Comparison of ENCODE assay signal across 19 cellular contexts in genomic region chr1:232990729-232991128, GRCh38.
"Had no signal": no experiment of that assay in that cellular context is flagged by ENCODE, and none has a peak within 500 bp of the region (broad histone marks: within the 10 kb centered on the region; RNA-seq: fewer than 3 reads in every experiment).

No MANE protein-coding gene starts in this region.

- ATAC-seq: esophagus mucosa, gastrocnemius medialis, left ventricle myocardium superior, lower lobe of right lung, natural killer cell, right lobe of liver had no signal

- H3K36me3 ChIP-seq: colonic mucosa, gastrocnemius medialis, lower lobe of right lung, neutrophil, right lobe of liver, transverse colon had no signal

- H3K4me1 Mint-ChIP-seq: natural killer cell had no signal

- H3K36me3 Mint-ChIP-seq: natural killer cell had no signal

- H3K4me3 ChIP-seq: colonic mucosa, gastrocnemius medialis, lower lobe of right lung, right lobe of liver, suprapubic skin, transverse colon had no signal

- DNase-seq: colonic mucosa; foreskin fibroblast; gastrocnemius medialis; head of caudate nucleus; left ventricle myocardium superior; lower lobe of right lung; natural killer cell; right lobe of liver; small intestine; stimulated activated CD4-positive, alpha-beta T cell treated with anti-CD3 and anti-CD28 coated beads, Interleukin-15, amount 100 ng/mL, for 24 hours; stimulated activated CD4-positive, alpha-beta T cell treated with anti-CD3 and anti-CD28 coated beads, Interleukin-2, amount 100 ng/mL, for 48 hours; transverse colon had no signal

- H2AFZ ChIP-seq: parathyroid adenoma had no signal

- H3K27ac Mint-ChIP-seq: natural killer cell; stimulated activated naive CD8-positive, alpha-beta T cell treated with anti-CD3 and anti-CD28 coated beads, Interleukin-15, Interleukin-2, amounts not matched to agents 100 ng/mL and 50 ng/mL, for 24 hours had no signal

- H3K4me3 Mint-ChIP-seq: natural killer cell; stimulated activated naive CD8-positive, alpha-beta T cell treated with anti-CD3 and anti-CD28 coated beads, Interleukin-15, Interleukin-2, amounts not matched to agents 100 ng/mL and 50 ng/mL, for 24 hours had no signal

- H3K27ac ChIP-seq: colonic mucosa, epithelial cell of prostate, gastrocnemius medialis, lower lobe of right lung, neutrophil, parathyroid adenoma, right lobe of liver, suprapubic skin, transverse colon had no signal

- H3K9me3 Mint-ChIP-seq: natural killer cell had no signal

- H3K27me3 ChIP-seq: colonic mucosa, gastrocnemius medialis, neutrophil, right lobe of liver, suprapubic skin, transverse colon had no signal

- H3K9me3 ChIP-seq: colonic mucosa, gastrocnemius medialis, neutrophil, right lobe of liver, suprapubic skin had no signal

- H3K9ac ChIP-seq: parathyroid adenoma had no signal

- H3K27me3 Mint-ChIP-seq: progenitor cell of endocrine pancreas; stimulated activated naive CD8-positive, alpha-beta T cell treated with anti-CD3 and anti-CD28 coated beads, Interleukin-15, Interleukin-2, amounts not matched to agents 100 ng/mL and 50 ng/mL, for 24 hours had no signal

- H3K4me1 ChIP-seq: colonic mucosa, lower lobe of right lung, parathyroid adenoma, right lobe of liver, suprapubic skin had no signal
